ENCODE assay signal across 8 cellular contexts in genomic region chr10:74008212-74008731, GRCh38. TPM values are rescaled to one million over a fixed set of nuclear protein-coding genes. Genes with fewer than 3 reads are reported as not detected.
DNase-seq lines count a peak whose midpoint lies in the region; TF ChIP-seq lines count a peak whose summit lies in the region.

No MANE protein-coding gene starts in this region.

- no peak overlapping the region for H3K4me3 ChIP-seq in PC-9
- no peak overlapping the region for H3K4me3 ChIP-seq in stomach
- no peak overlapping the region for H3K4me3 ChIP-seq in suprapubic skin
- no peak overlapping the region for H3K4me3 ChIP-seq in esophagus squamous epithelium

- TF ChIP-seq POLR2A in stomach (IDR thresholded peaks at IDR 0.05): no peak
- TF ChIP-seq POLR2A in suprapubic skin (IDR thresholded peaks at IDR 0.05): no peak
- TF ChIP-seq POLR2A in esophagus squamous epithelium (IDR thresholded peaks at IDR 0.05): no peak

- no peak overlapping the region for H3K4me2 ChIP-seq in PC-9

- 53 to 75% (median 67%) methylated on average over 3 of the region's 3 CpGs for WGBS in stomach, 5 donors
- 54% methylated on average over 3 of the region's 3 CpGs for WGBS in suprapubic skin
- 50 to 60% methylated on average over 3 of the region's 3 CpGs for WGBS in esophagus squamous epithelium, 2 donors

- peak overlapping the region; percentile 25 for H3K27ac ChIP-seq in PC-9
- H3K27ac ChIP-seq in stomach: peak overlapping the region in 2 of 5 donors; percentile 23 to 56
- no peak overlapping the region for H3K27ac ChIP-seq in suprapubic skin
- H3K27ac ChIP-seq in esophagus squamous epithelium: peak overlapping the region in 2 of 4 donors; percentile 15 to 43

- H3K36me3 ChIP-seq in PC-9 (ENCODE audit: low read depth) (peaks cover 45% of the 10 kb centered on the region), stomach (peaks cover 0 to 11% (median 4%) of the 10 kb centered on the region in 4 donors), suprapubic skin (no peaks in the 10 kb centered on the region), esophagus squamous epithelium (no peaks in the 10 kb centered on the region)

- H3F3A ChIP-seq in PC-9 (ENCODE audit: insufficient read depth, low read depth): peaks cover 56% of the 10 kb centered on the region

- no peaks in the 10 kb centered on the region for H3K27me3 ChIP-seq in PC-9 (ENCODE audit: insufficient read depth, low read depth)
- H3K27me3 ChIP-seq in stomach: no peaks in the 10 kb centered on the region
- no peaks in the 10 kb centered on the region for H3K27me3 ChIP-seq in suprapubic skin
- no peaks in the 10 kb centered on the region for H3K27me3 ChIP-seq in esophagus squamous epithelium

- H3K4me1 ChIP-seq in PC-9 (replicated peaks; ENCODE audit: insufficient read depth): peaks cover 62% of the 10 kb centered on the region
- peaks cover 15 to 96% (median 56%) of the 10 kb centered on the region in 4 donors for H3K4me1 ChIP-seq in stomach
- peaks cover 34% of the 10 kb centered on the region for H3K4me1 ChIP-seq in suprapubic skin
- H3K4me1 ChIP-seq in esophagus squamous epithelium: peaks cover 0 to 70% (median 32%) of the 10 kb centered on the region in 3 donors

- no peak for TF ChIP-seq EP300 in stomach (IDR thresholded peaks at IDR 0.05)
- no peak for TF ChIP-seq EP300 in suprapubic skin (IDR thresholded peaks at IDR 0.05)

- CTCF ChIA-PET in PC-9 (lab: Charles Lee): interaction anchor here (0.6 to 0.7 kb wide), 3 partner anchors 10 to 159 kb away, joined by 3 to 11 read pairs (median 4); partner anchors contain the start of gene VCL

- H2AFZ ChIP-seq in PC-9: no peak overlapping the region

- no peak for TF ChIP-seq CTCF in PC-9 (conservative IDR thresholded peaks at IDR 0.05)
- TF ChIP-seq CTCF in stomach (IDR thresholded peaks at IDR 0.05): no peak
- no peak for TF ChIP-seq CTCF in suprapubic skin (IDR thresholded peaks at IDR 0.05)
- no peak for TF ChIP-seq CTCF in esophagus squamous epithelium (IDR thresholded peaks at IDR 0.05)

- H3K79me2 ChIP-seq in PC-9 (ENCODE audit: low read depth): peaks cover 99% of the 10 kb centered on the region

- no peaks in the 10 kb centered on the region for H3K9me2 ChIP-seq in PC-9 (ENCODE audit: insufficient read depth)

- no peaks in the 10 kb centered on the region for H3K9me3 ChIP-seq in PC-9 (ENCODE audit: insufficient read depth, low read depth)
- H3K9me3 ChIP-seq in stomach: no peaks in the 10 kb centered on the region
- H3K9me3 ChIP-seq in suprapubic skin: no peaks in the 10 kb centered on the region
- no peaks in the 10 kb centered on the region for H3K9me3 ChIP-seq in esophagus squamous epithelium

- BruUV-seq in PC-9 (replicated peaks; lab: Mats Ljungman, UMichigan): no TSS peak

- H4K20me1 ChIP-seq in PC-9 (ENCODE audit: insufficient read depth): peaks cover 76% of the 10 kb centered on the region

- peak; percentile 95 for DNase-seq in EH (ENCODE audit: low read depth)
- peak; percentile 88 for DNase-seq in HCEC 1CT
- peak in 1 of 2 experiments; percentile 72 for DNase-seq in PC-9
- DNase-seq in hepatic stellate cell (ENCODE audit: low spot score): peak; percentile 54
- no peak for DNase-seq in stomach
- no peak for DNase-seq in activated CD4-positive, alpha-beta T cell treated with anti-CD3 and anti-CD28 coated beads for 48 hours
- no peak for DNase-seq in suprapubic skin (ENCODE audit: low spot score in 2 of 2)
- DNase-seq in esophagus squamous epithelium (lab: John Stamatoyannopoulos, UW): no peak

- POLR2A ChIA-PET in PC-9 (lab: Charles Lee; ENCODE audit: unreplicated experiment): interaction anchor here (0.6 to 1.3 kb wide), 5 partner anchors 9 to 115 kb away, joined by 3 to 9 read pairs (median 4); no protein-coding TSS in a partner anchor

- intact Hi-C loops in PC-9 (cut with micrococcal nuclease; ENCODE audit: unreplicated experiment) (no loop called here), stomach (cut with DNase I; ENCODE audit: low total_unique reads) (no loop called here), esophagus squamous epithelium (cut with DNase I) (no loop called here)

RNA-seq across cellular contexts. Expression of gene VCL, which starts 10.4 kb away (rescaled TPM):
- 208 and 225 TPM in 2 replicates for total RNA-seq in PC-9 (2021)
- total RNA-seq in stomach: 100 to 1,000 TPM in 3 of 5 donors, 10 to 100 TPM in 2; 50.8 to 211 (median 107) TPM
- polyA plus RNA-seq in stomach: 10 to 100 TPM; 11.2 to 33.2 (median 13.4) TPM
- total RNA-seq in suprapubic skin: 10 to 100 TPM; 54.8 to 92.9 (median 64.7) TPM
- 100 to 1,000 TPM in 1 of 4 donors, 10 to 100 TPM in 3; 64.8 to 143 (median 75.0) TPM for total RNA-seq in esophagus squamous epithelium

Comparison
In these comparisons a context has a peak if more than half of its experiments do, and no peak if none do; other contexts are left out.
1. DNase-seq: peak in EH (single experiment), HCEC 1CT (single experiment) and hepatic stellate cell (single experiment); none in stomach (single experiment), activated CD4-positive, alpha-beta T cell treated with anti-CD3 and anti-CD28 coated beads for 48 hours (single experiment), suprapubic skin (0 of 2) and esophagus squamous epithelium (single experiment).